In genomic region chr15:78810003-78810376, GRCh38 we compare ENCODE assay signal across 9 cellular contexts. TPM values are rescaled to one million over a fixed set of nuclear protein-coding genes. Genes with fewer than 3 reads are reported as not detected.
A peak's percentile ranks its signal among the peaks of the same experiment; 100 is the strongest.
DNase-seq lines count a peak whose midpoint lies in the region; ATAC-seq, FAIRE-seq and TF ChIP-seq lines count a peak whose summit lies in the region.
"Had no signal": no experiment of that assay in that cellular context is flagged by ENCODE, and none has a peak within 500 bp of the region (broad histone marks: within the 10 kb centered on the region; RNA-seq: fewer than 3 reads in every experiment).

No MANE protein-coding gene starts in this region.

- POLR2A ChIA-PET in Panc1 (lab: Charles Lee) = no interaction called here
- POLR2A ChIA-PET in endothelial cell of umbilical vein (lab: Charles Lee) = no interaction called here

- peak overlapping the region; percentile 75 for H3K4me2 ChIP-seq in endothelial cell of umbilical vein (ENCODE audit: insufficient read depth, low read length)

- no peaks in the 10 kb centered on the region for H3K9me1 ChIP-seq in endothelial cell of umbilical vein (replicated peaks; ENCODE audit: control insufficient read depth, extremely low read depth, insufficient read depth, low read length)

- in situ Hi-C loops in Panc1 (cut with HindIII; ENCODE audit: low pct_unique_long_range_greater_than_20kb, low sequenced_read_pairs) = no loop called here

- peak overlapping the region; percentile 67 for H3K4me3 ChIP-seq in AG09309 (ENCODE audit: control insufficient read depth, low read depth, low read length)
- peak overlapping the region; percentile 49 to 59 for H3K4me3 ChIP-seq in Panc1 (ENCODE audit: low read depth in 2 of 2, low read length in 2 of 2)
- H3K4me3 ChIP-seq in endothelial cell of umbilical vein (replicated peaks in 1 of 3; ENCODE audit: insufficient read depth in 1 of 3, low read depth in 1 of 3, low read length in 3 of 3) = peak overlapping the region; percentile 69 to 94 (median 72)

- H3K4me1 Mint-ChIP-seq in nephron progenitor cell = peaks cover 40% of the 10 kb centered on the region
- H3K4me1 Mint-ChIP-seq in CD14-positive monocyte = peaks cover 18% of the 10 kb centered on the region

- no peaks in the 10 kb centered on the region for H3K9me3 Mint-ChIP-seq in nephron progenitor cell
- peaks cover 0 to 33% (median 20%) of the 10 kb centered on the region in 7 donors for H3K9me3 Mint-ChIP-seq in CD14-positive monocyte

- peaks cover 37% of the 10 kb centered on the region for H3K27me3 Mint-ChIP-seq in nephron progenitor cell (ENCODE audit: low read depth, poor library complexity)
- H3K27me3 Mint-ChIP-seq in CD14-positive monocyte (ENCODE audit: low read depth in 3 of 3) = peaks cover 57 to 75% (median 57%) of the 10 kb centered on the region in 3 donors

- TF ChIP-seq CTCF in AG09309 (IDR thresholded peaks at IDR 0.05; ENCODE audit: control insufficient read depth, insufficient read depth, low read depth, low read length, missing control alignments) (no peak), Panc1 (IDR thresholded peaks at IDR 0.05) (no peak), endothelial cell of umbilical vein (IDR thresholded peaks at IDR 0.05; ENCODE audit: extremely low read depth in 1 of 2, insufficient read depth in 1 of 2, low read depth in 1 of 2, low read length in 2 of 2) (no peak), nephron progenitor cell (IDR thresholded peaks at IDR 0.05) (no peak), CD14-positive monocyte (IDR thresholded peaks at IDR 0.05) (no peak)

- peak overlapping the region; percentile 74 for H3K9ac ChIP-seq in endothelial cell of umbilical vein (replicated peaks; ENCODE audit: extremely low read depth, insufficient read depth, low read length)

- no peak for TF ChIP-seq POLR2A in endothelial cell of umbilical vein (IDR thresholded peaks at IDR 0.05; ENCODE audit: low read depth, low read length)

- peaks cover 19% of the 10 kb centered on the region for H3K79me2 ChIP-seq in endothelial cell of umbilical vein (ENCODE audit: control insufficient read depth, insufficient read depth, low read length)

- H3K36me3 ChIP-seq in Panc1 (ENCODE audit: control insufficient read depth, insufficient read depth, low read length) (no peaks in the 10 kb centered on the region), endothelial cell of umbilical vein (ENCODE audit: control insufficient read depth in 2 of 2, extremely low read depth in 1 of 2, insufficient read depth in 2 of 2, low read length in 2 of 2) (peaks cover 0 to 2% of the 10 kb centered on the region in 2 experiments)

- H2AFZ ChIP-seq in endothelial cell of umbilical vein (ENCODE audit: low read depth, low read length) = peak overlapping the region; percentile 79

- intact Hi-C loops in Panc1 (cut with micrococcal nuclease; ENCODE audit: unreplicated experiment) = no loop called here
- intact Hi-C loops in endothelial cell of umbilical vein (cut with micrococcal nuclease) = loop anchor here (1.0 kb wide), 1 partner anchor 49 kb away; no protein-coding TSS in a partner anchor
- intact Hi-C loops in CD14-positive monocyte (cut with micrococcal nuclease) = no loop called here

- H3K9me3 ChIP-seq in Panc1 (ENCODE audit: control insufficient read depth, insufficient read depth, low read depth, low read length) (no peaks in the 10 kb centered on the region), endothelial cell of umbilical vein (replicated peaks; ENCODE audit: control insufficient read depth, insufficient read depth, low read length) (no peaks in the 10 kb centered on the region)

- FAIRE-seq in endothelial cell of umbilical vein (lab: Jason Lieb, UNC) = no peak

- peaks cover 6% of the 10 kb centered on the region for H3K36me3 Mint-ChIP-seq in nephron progenitor cell (ENCODE audit: low read depth)
- peaks cover 3 to 14% of the 10 kb centered on the region in 2 donors for H3K36me3 Mint-ChIP-seq in CD14-positive monocyte

- peak overlapping the region; percentile 90 for H3K4me3 Mint-ChIP-seq in nephron progenitor cell
- H3K4me3 Mint-ChIP-seq in CD14-positive monocyte = peak overlapping the region in 1 of 2 donors; percentile 90

- H3K4me1 ChIP-seq in Panc1 (ENCODE audit: control insufficient read depth, insufficient read depth, low read length) = peaks cover 4% of the 10 kb centered on the region; the same call in 1 of the 2 replicates
- H3K4me1 ChIP-seq in endothelial cell of umbilical vein (ENCODE audit: control insufficient read depth, extremely low read depth, insufficient read depth, low read length) = peaks cover 14% of the 10 kb centered on the region

- peak overlapping the region; percentile 80 for H3K27ac Mint-ChIP-seq in nephron progenitor cell
- H3K27ac Mint-ChIP-seq in CD14-positive monocyte = peak overlapping the region in 1 of 7 donors; percentile 68

- dilution Hi-C loops in endothelial cell of umbilical vein (cut with MboI; ENCODE audit: extremely low pct_ligation_motif_present, low sequenced_read_pairs) = no loop called here

- no peak for DNase-seq in AG09309 (ENCODE audit: low read depth)
- DNase-seq in Panc1 (ENCODE audit: low read depth, low spot score) = no peak
- DNase-seq in endothelial cell of umbilical vein (ENCODE audit: low read depth, low spot score) = no peak
- no peak for DNase-seq in nephron progenitor cell
- DNase-seq in CD14-positive monocyte (ENCODE audit: low spot score) = no peak
- no peak for DNase-seq in NCI-H1694 treated with DMSO at 0.1 percent for 48 hours (lab: John Stamatoyannopoulos, UW)
- DNase-seq in NCI-H1092 (lab: John Stamatoyannopoulos, UW) = no peak
- no peak for DNase-seq in T1000 (lab: John Stamatoyannopoulos, UW)
- DNase-seq: stimulated activated CD4-positive, alpha-beta T cell treated with anti-CD3 and anti-CD28 coated beads, Interleukin-12 subunit alpha, Interleukin-12 subunit beta, amount 100 ng/mL, for 4 hours had no signal

- BruUV-seq in Panc1 (replicated peaks; lab: Mats Ljungman, UMichigan) (no TSS peak), endothelial cell of umbilical vein (replicated peaks; lab: Mats Ljungman, UMichigan) (no TSS peak)

- H3K27ac ChIP-seq in Panc1 (ENCODE audit: low read length) (no peak overlapping the region), endothelial cell of umbilical vein (ENCODE audit: insufficient read depth, low read depth, low read length) (no peak overlapping the region)

- H4K20me1 ChIP-seq in endothelial cell of umbilical vein (replicated peaks; ENCODE audit: control insufficient read depth, extremely low read depth, insufficient read depth, low read length) = peaks cover 2% of the 10 kb centered on the region

- CTCF ChIA-PET in Panc1 (lab: Charles Lee) (no interaction called here), endothelial cell of umbilical vein (lab: Charles Lee) (interaction anchor here (1.2 to 2.6 kb wide), 9 partner anchors 10 to 169 kb away, joined by 3 to 13 read pairs (median 6); no protein-coding TSS in a partner anchor)

- no peak; the same call in 1 of the 2 replicates for ATAC-seq in Panc1

- peaks cover 3% of the 10 kb centered on the region for H3K27me3 ChIP-seq in Panc1 (ENCODE audit: control insufficient read depth, insufficient read depth, low read length)
- no peaks in the 10 kb centered on the region for H3K27me3 ChIP-seq in endothelial cell of umbilical vein (ENCODE audit: control insufficient read depth in 2 of 2, insufficient read depth in 2 of 2, low read length in 2 of 2)

TF ChIP-seq in endothelial cell of umbilical vein, 7 proteins besides CTCF, POLR2A, EP300 and RAD21:
- TF ChIP-seq POLR2AphosphoS5 (IDR thresholded peaks at IDR 0.05; ENCODE audit: insufficient read depth, low read depth, low read length) (no peak), GATA2 (IDR thresholded peaks at IDR 0.05; ENCODE audit: insufficient read depth, insufficient read length, low read depth, low read length) (no peak), MYC (IDR thresholded peaks at IDR 0.05; ENCODE audit: low read depth, low read length) (no peak), EZH2 (IDR thresholded peaks at IDR 0.05; ENCODE audit: borderline replicate concordance, low read depth, low read length, severe bottlenecking) (no peak), JUN (IDR thresholded peaks at IDR 0.05; ENCODE audit: borderline replicate concordance, insufficient read depth, insufficient read length, low read depth) (no peak), MAX (IDR thresholded peaks at IDR 0.05; ENCODE audit: insufficient read depth, insufficient read length) (no peak), FOS (IDR thresholded peaks at IDR 0.05; ENCODE audit: borderline replicate concordance, insufficient read depth, low read length) (no peak)

RNA-seq across cellular contexts. Expression of gene ADAMTS7, which starts 1.3 kb away (rescaled TPM):
- 1.0 TPM for total RNA-seq in Panc1 (2021; ENCODE audit: unreplicated experiment)
- polyA plus RNA-seq in Panc1 (2012; ENCODE audit: insufficient read length) = 0.85 TPM
- total RNA-seq in endothelial cell of umbilical vein = 56.4 and 64.7 TPM in 2 replicates
- 49.6 and 58.5 TPM in 2 replicates for polyA plus RNA-seq in endothelial cell of umbilical vein
- 23.3 and 33.3 TPM in 2 replicates for polyA plus RNA-seq in endothelial cell of umbilical vein (2011; cell fraction: cytosol; rRNA removed)
- 120 and 126 TPM in 2 replicates for polyA plus RNA-seq in endothelial cell of umbilical vein (2011; cell fraction: nucleus; rRNA removed)
- 24.0 and 41.2 TPM in 2 replicates for polyA plus RNA-seq in endothelial cell of umbilical vein (2012)
- polyA minus RNA-seq in endothelial cell of umbilical vein = 42.4 and 45.1 TPM in 2 replicates
- 0.41 TPM for polyA minus RNA-seq in endothelial cell of umbilical vein (2011; cell fraction: cytosol; rRNA and poly(A)+ RNA removed)
- polyA minus RNA-seq in endothelial cell of umbilical vein (2011; cell fraction: nucleus; rRNA and poly(A)+ RNA removed) = 40.9 and 62.8 TPM in 2 replicates
- not detected for polyA plus RNA-seq in CD14-positive monocyte

Comparison
In these comparisons a context has a peak if more than half of its experiments do, and no peak if none do; other contexts are left out.
1. RNA of gene ADAMTS7, which starts 1.3 kb away (total RNA-seq): 56.4 to 64.7 TPM in endothelial cell of umbilical vein; 1.0 TPM in Panc1 (single experiment); every median in the first group is over 10 times any median in the second.
2. Peak in every context shown above with its lines, with median percentiles within 50 percentile points of each other: H3K4me3 ChIP-seq.